1 cellular context compared by ENCODE assay signal in genomic region chr20:17896771-17897369, GRCh38.
A peak's percentile ranks its signal among the peaks of the same experiment; 100 is the strongest.
TF ChIP-seq lines count a peak whose summit lies in the region.

No MANE protein-coding gene starts in this region.

TF ChIP-seq in HepG2, 621 proteins besides CTCF, POLR2A, EP300 and RAD21 (continued from another document and continues in another):
- TF ChIP-seq ZBTB40 (IDR thresholded peaks at IDR 0.05) (no peak), ZBTB40 (CRISPR knock-in tag; IDR thresholded peaks at IDR 0.05) (no peak; the same call in 1 of the 2 replicates), SALL1 (CRISPR knock-in tag; IDR thresholded peaks at IDR 0.05) (peak; percentile 98), ZNF205 (CRISPR knock-in tag; IDR thresholded peaks at IDR 0.05) (peak; percentile 88), ZNF3 (CRISPR knock-in tag; IDR thresholded peaks at IDR 0.05) (peak; percentile 38; the same call in 1 of the 2 replicates), ZBTB33 (CRISPR knock-in tag; IDR thresholded peaks at IDR 0.05) (peak; percentile 81), HOXA3 (CRISPR knock-in tag; IDR thresholded peaks at IDR 0.05) (peak; percentile 93), EZH2 (conservative IDR thresholded peaks at IDR 0.05; ENCODE audit: low read depth, low read length) (no peak), KLF11 (CRISPR knock-in tag; IDR thresholded peaks at IDR 0.05) (peak; percentile 83; the same call in 1 of the 2 replicates), ZNF775 (CRISPR knock-in tag; IDR thresholded peaks at IDR 0.05; ENCODE audit: borderline replicate concordance) (peak; percentile 34; the same call in 1 of the 2 replicates), SNAPC2 (CRISPR knock-in tag; IDR thresholded peaks at IDR 0.05) (peak; percentile 78; the same call in 1 of the 2 replicates), FOXK1 (CRISPR knock-in tag; IDR thresholded peaks at IDR 0.05; ENCODE audit: borderline replicate concordance, low read depth) (peak; percentile 95; the same call in 1 of the 2 replicates), ZBTB34 (CRISPR knock-in tag; IDR thresholded peaks at IDR 0.05) (peak; percentile 89), RARA (CRISPR knock-in tag; IDR thresholded peaks at IDR 0.05) (peak; percentile 99), ZSCAN12 (CRISPR knock-in tag; IDR thresholded peaks at IDR 0.05) (0 out of 2 replicates have a peak, but pooled peaks have one; percentile 32), KLF6 (CRISPR knock-in tag; IDR thresholded peaks at IDR 0.05) (0 out of 2 replicates have a peak, but pooled peaks have one; percentile 46), NFE2 (CRISPR knock-in tag; IDR thresholded peaks at IDR 0.05) (no peak), SAFB2 (CRISPR knock-in tag; IDR thresholded peaks at IDR 0.05; ENCODE audit: borderline replicate concordance, low read depth) (no peak), ZNF121 (CRISPR knock-in tag; IDR thresholded peaks at IDR 0.05) (0 out of 2 replicates have a peak, but pooled peaks have one; percentile 45), ZNF317 (CRISPR knock-in tag; IDR thresholded peaks at IDR 0.05) (peak; percentile 94), PPARG (CRISPR knock-in tag; conservative IDR thresholded peaks at IDR 0.05) (peak; percentile 88), FOXC1 (CRISPR knock-in tag; IDR thresholded peaks at IDR 0.05; ENCODE audit: borderline replicate concordance) (no peak), ZNF530 (CRISPR knock-in tag; IDR thresholded peaks at IDR 0.05; ENCODE audit: low read depth) (no peak), ZNF761 (CRISPR knock-in tag; conservative IDR thresholded peaks at IDR 0.05) (peak; percentile 84; the same call in 1 of the 2 replicates), NFATC3 (CRISPR knock-in tag; IDR thresholded peaks at IDR 0.05) (no peak), BHLHE40 (IDR thresholded peaks at IDR 0.05; ENCODE audit: low read length) (peak; percentile 50), ATF2 (CRISPR knock-in tag; IDR thresholded peaks at IDR 0.05) (peak; percentile 88), ZZZ3 (CRISPR knock-in tag; IDR thresholded peaks at IDR 0.05; ENCODE audit: borderline replicate concordance) (peak; percentile 68; the same call in 1 of the 2 replicates), FOXA3 (CRISPR knock-in tag; IDR thresholded peaks at IDR 0.05) (peak; percentile 95), PRDM4 (CRISPR knock-in tag; IDR thresholded peaks at IDR 0.05; ENCODE audit: borderline replicate concordance) (no peak), ZMAT3 (CRISPR knock-in tag; conservative IDR thresholded peaks at IDR 0.05) (0 out of 2 replicates have a peak, but pooled peaks have one; percentile 61), HMGA1 (CRISPR knock-in tag; conservative IDR thresholded peaks at IDR 0.05) (no peak), TERF1 (CRISPR knock-in tag; IDR thresholded peaks at IDR 0.05) (no peak), ZSCAN30 (CRISPR knock-in tag; IDR thresholded peaks at IDR 0.05) (peak; percentile 90; the same call in 1 of the 2 replicates), BATF2 (CRISPR knock-in tag; IDR thresholded peaks at IDR 0.05) (peak; percentile 67; the same call in 1 of the 2 replicates), TFAP4 (IDR thresholded peaks at IDR 0.05; ENCODE audit: borderline replicate concordance, low read depth) (peak; percentile 55; the same call in 1 of the 2 replicates), MLXIP (CRISPR knock-in tag; IDR thresholded peaks at IDR 0.05; ENCODE audit: borderline replicate concordance) (no peak)
